In genomic region chr3:40504636-40505430, GRCh38 we compare ENCODE assay signal across 8 cellular contexts. TPM values are rescaled to one million over a fixed set of nuclear protein-coding genes. Genes with fewer than 3 reads are reported as not detected.
DNase-seq lines count a peak whose midpoint lies in the region; ATAC-seq and TF ChIP-seq lines count a peak whose summit lies in the region.

No MANE protein-coding gene starts in this region.

- in situ Hi-C loops in SK-MEL-5 (cut with HindIII; ENCODE audit: low pct_unique_long_range_greater_than_20kb, low sequenced_read_pairs), result no loop called here

- no peak for TF ChIP-seq CTCF in fibroblast of mammary gland (conservative IDR thresholded peaks at IDR 0.05; ENCODE audit: control insufficient read depth, insufficient read depth, low read depth, low read length)

- DNase-seq in GM04503 (ENCODE audit: low read depth) (peak; percentile 99), SK-MEL-5 (ENCODE audit: low read depth, low spot score) (peak; percentile 84), fibroblast of mammary gland (ENCODE audit: low read depth) (peak; percentile 99), pulmonary artery endothelial cell (ENCODE audit: low read depth, low spot score) (peak; percentile 97), cortex of kidney (lab: John Stamatoyannopoulos, UW) (no peak), NCI-H526 treated with DMSO at 0.1 percent for 48 hours (lab: John Stamatoyannopoulos, UW) (no peak)

- no peak overlapping the region for H3K4me3 ChIP-seq in fibroblast of mammary gland (ENCODE audit: control insufficient read depth, low read depth, low read length)

- no peak for ATAC-seq in HG03108 (IDR thresholded peaks at IDR 0.05; ENCODE audit: unreplicated experiment)
- no peak for ATAC-seq in HG02938 (IDR thresholded peaks at IDR 0.05; ENCODE audit: unreplicated experiment)

RNA-seq across cellular contexts. Expression of gene ZNF620, which starts 1.0 kb away (rescaled TPM):
- total RNA-seq in SK-MEL-5 (2014; rRNA removed; shearing (Covaris generic)), result 2.2 and 2.3 TPM in 2 replicates
- 1.0 and 2.0 TPM in 2 replicates for polyA plus RNA-seq in SK-MEL-5 (2015; cell fraction: cytosol; rRNA removed)
- polyA plus RNA-seq in SK-MEL-5 (2015; cell fraction: nucleus; rRNA removed), result 2.9 and 3.2 TPM in 2 replicates
- 4.4 and 6.6 TPM in 2 replicates for total RNA-seq in pulmonary artery endothelial cell

RNA-seq across cellular contexts. Expression of gene ZNF621, which starts 19.9 kb away (rescaled TPM):
- total RNA-seq in SK-MEL-5 (2014; rRNA removed; shearing (Covaris generic)), result 6.8 and 8.3 TPM in 2 replicates
- 8.2 and 9.7 TPM in 2 replicates for polyA plus RNA-seq in SK-MEL-5 (2015; cell fraction: cytosol; rRNA removed)
- polyA plus RNA-seq in SK-MEL-5 (2015; cell fraction: nucleus; rRNA removed), result 31.3 and 37.3 TPM in 2 replicates
- total RNA-seq in pulmonary artery endothelial cell, result 8.8 and 9.6 TPM in 2 replicates

RNA-seq across cellular contexts. Expression of gene ZNF619, which starts 27.9 kb away (rescaled TPM):
- 2.6 and 2.7 TPM in 2 replicates for total RNA-seq in SK-MEL-5 (2014; rRNA removed; shearing (Covaris generic))
- polyA plus RNA-seq in SK-MEL-5 (2015; cell fraction: cytosol; rRNA removed), result 1.8 TPM in 2 replicates
- 2.0 and 4.3 TPM in 2 replicates for polyA plus RNA-seq in SK-MEL-5 (2015; cell fraction: nucleus; rRNA removed)
- total RNA-seq in pulmonary artery endothelial cell, result 6.7 and 7.7 TPM in 2 replicates

RNA-seq across cellular contexts. Expression of gene RPL14, which starts 47.7 kb away (rescaled TPM):
- 891 and 898 TPM in 2 replicates for total RNA-seq in SK-MEL-5 (2014; rRNA removed; shearing (Covaris generic))
- polyA plus RNA-seq in SK-MEL-5 (2015; cell fraction: cytosol; rRNA removed), result 603 and 695 TPM in 2 replicates
- 149 and 152 TPM in 2 replicates for polyA plus RNA-seq in SK-MEL-5 (2015; cell fraction: nucleus; rRNA removed)
- 779 and 833 TPM in 2 replicates for total RNA-seq in pulmonary artery endothelial cell

Comparison
In these comparisons a context has a peak if more than half of its experiments do, and no peak if none do; other contexts are left out.
1. DNase-seq: peak in GM04503 (single experiment), SK-MEL-5 (single experiment), fibroblast of mammary gland (single experiment) and pulmonary artery endothelial cell (single experiment); none in cortex of kidney (single experiment) and NCI-H526 treated with DMSO at 0.1 percent for 48 hours (single experiment).